Comparison of ENCODE assay signal across 18 cellular contexts in genomic region chr18:48173557-48173956, GRCh38.
A peak's percentile ranks its signal among the peaks of the same experiment; 100 is the strongest.
DNase-seq lines count a peak whose midpoint lies in the region; ATAC-seq, FAIRE-seq and TF ChIP-seq lines count a peak whose summit lies in the region.
"Had no signal": no experiment of that assay in that cellular context is flagged by ENCODE, and none has a peak within 500 bp of the region (broad histone marks: within the 10 kb centered on the region; RNA-seq: fewer than 3 reads in every experiment).

No MANE protein-coding gene starts in this region.

- no peaks in the 10 kb centered on the region for H3K36me3 ChIP-seq in astrocyte (ENCODE audit: insufficient read depth, low read length)
- H3K36me3 ChIP-seq in mucosa of descending colon (ENCODE audit: low read depth), result no peaks in the 10 kb centered on the region
- H3K36me3 ChIP-seq in spleen, result no peaks in the 10 kb centered on the region
- H3K36me3 ChIP-seq: BLaER1 treated with 17β-estradiol and CSF1 and Interleukin-3, amounts not matched to agents 10 nM and 100 nM; HAP-1 had no signal

- no peak overlapping the region for H2BK12ac ChIP-seq in H9 (ENCODE audit: insufficient read length, low read depth, low read length)

- no peak for TF ChIP-seq POLR2A in spleen (IDR thresholded peaks at IDR 0.05)

- H3K14ac ChIP-seq in H9 (ENCODE audit: insufficient read depth, low read length), result no peak overlapping the region

- no peak overlapping the region for H2BK120ac ChIP-seq in H9 (ENCODE audit: low read depth, low read length, poor library complexity, severe bottlenecking)

- DNase-seq in H9, result no peak
- DNase-seq in astrocyte (ENCODE audit: low read depth), result no peak
- peak in 1 of 3 donors; percentile 41 for DNase-seq in mucosa of descending colon
- DNase-seq in spleen, result no peak
- no peak for DNase-seq in cerebellum (ENCODE audit: low spot score)
- no peak for DNase-seq in GM03348 (ENCODE audit: low spot score)
- DNase-seq: 8988T; CD4-positive, CD25-positive, alpha-beta regulatory T cell; DMS53; GOT3; HFFc6 had no signal

- H3K27me3 Mint-ChIP-seq in H9 (ENCODE audit: low read depth) (peaks cover 8% of the 10 kb centered on the region), astrocyte (ENCODE audit: low read depth, unreplicated experiment) (peaks cover 54% of the 10 kb centered on the region)

- no peak overlapping the region for H4K91ac ChIP-seq in H9 (ENCODE audit: insufficient read length, low read depth, low read length)

- H2BK5ac ChIP-seq in H9 (ENCODE audit: insufficient read length, low read length), result no peak overlapping the region

- intact Hi-C loops in mucosa of descending colon (cut with DNase I, micrococcal nuclease) (no loop called here), spleen (cut with DNase I; ENCODE audit: low total_unique reads) (no loop called here)

- H3K56ac ChIP-seq in H9 (ENCODE audit: insufficient read length, low read depth, low read length), result no peak overlapping the region

- no peaks in the 10 kb centered on the region for H3K27me3 ChIP-seq in H9 (ENCODE audit: insufficient read depth, low read length)
- H3K27me3 ChIP-seq in astrocyte (ENCODE audit: insufficient read depth, low read length), result peaks cover 10% of the 10 kb centered on the region
- no peaks in the 10 kb centered on the region for H3K27me3 ChIP-seq in spleen (replicated peaks in 1 of 7)
- H3K27me3 ChIP-seq: BLaER1 treated with 17β-estradiol and CSF1 and Interleukin-3, amounts not matched to agents 10 nM and 100 nM had no signal

- H3K4me3 ChIP-seq in astrocyte (ENCODE audit: insufficient read depth, low read depth, low read length) (no peak overlapping the region), mucosa of descending colon (no peak overlapping the region), spleen (no peak overlapping the region)
- H3K4me3 ChIP-seq: BLaER1 treated with 17β-estradiol and CSF1 and Interleukin-3, amounts not matched to agents 10 nM and 100 nM; GM12878; HAP-1 had no signal

- no peak overlapping the region for H3T11ph ChIP-seq in H9 (ENCODE audit: low read length)

- H3K79me2 ChIP-seq in H9 (ENCODE audit: insufficient read depth, low read length) (no peaks in the 10 kb centered on the region), astrocyte (ENCODE audit: insufficient read depth, low read length) (no peaks in the 10 kb centered on the region)

- H3K27ac ChIP-seq in H9 (ENCODE audit: insufficient read length, low read depth, low read length) (no peak overlapping the region), astrocyte (ENCODE audit: low read depth, low read length) (no peak overlapping the region), spleen (peak overlapping the region in 5 of 8 donors; percentile 44 to 64 (median 59))
- H3K27ac ChIP-seq: BLaER1 treated with 17β-estradiol and CSF1 and Interleukin-3, amounts not matched to agents 10 nM and 100 nM had no signal

- no peak overlapping the region for H3K18ac ChIP-seq in H9 (ENCODE audit: insufficient read length, low read depth, low read length)

- H3K4me1 Mint-ChIP-seq in H9, result no peaks in the 10 kb centered on the region
- H3K4me1 Mint-ChIP-seq in astrocyte (ENCODE audit: low read depth, unreplicated experiment), result peaks cover 9% of the 10 kb centered on the region
- H3K4me1 Mint-ChIP-seq: CD4-positive, CD25-positive, alpha-beta regulatory T cell had no signal

- H3K4me1 ChIP-seq in H9 (ENCODE audit: insufficient read depth, low read length) (no peaks in the 10 kb centered on the region), astrocyte (ENCODE audit: insufficient read depth, low read length) (no peaks in the 10 kb centered on the region), mucosa of descending colon (ENCODE audit: low read depth) (peaks cover under 1% of the 10 kb centered on the region), spleen (peaks cover 0 to 38% (median 11%) of the 10 kb centered on the region in 6 donors)
- H3K4me1 ChIP-seq: HAP-1 had no signal

- H3K79me1 ChIP-seq in H9 (ENCODE audit: insufficient read depth, low read depth, low read length, poor library complexity, severe bottlenecking), result no peaks in the 10 kb centered on the region

- no peaks in the 10 kb centered on the region; a peak in 1 of 5 replicates for H3K9me3 Mint-ChIP-seq in H9
- H3K9me3 Mint-ChIP-seq in astrocyte (ENCODE audit: unreplicated experiment), result peaks cover 2% of the 10 kb centered on the region
- H3K9me3 Mint-ChIP-seq: HFFc6 had no signal

- TF ChIP-seq CTCF in H9 (conservative IDR thresholded peaks at IDR 0.05), result no peak
- no peak for TF ChIP-seq CTCF in astrocyte (IDR thresholded peaks at IDR 0.05; ENCODE audit: insufficient read depth, low read depth, low read length)
- no peak for TF ChIP-seq CTCF in mucosa of descending colon (IDR thresholded peaks at IDR 0.05)
- TF ChIP-seq CTCF in spleen (IDR thresholded peaks at IDR 0.05 in 8 of 11, conservative IDR thresholded peaks at IDR 0.05 in 3 of 11), result no peak

- no peaks in the 10 kb centered on the region for H3K23me2 ChIP-seq in H9 (ENCODE audit: insufficient read length, low read depth, low read length, poor library complexity, severe bottlenecking)

- H2AFZ ChIP-seq in H9 (ENCODE audit: low read length), result no peak overlapping the region
- H2AFZ ChIP-seq in astrocyte (ENCODE audit: low read depth, low read length), result no peak overlapping the region

- no peak overlapping the region for H2BK15ac ChIP-seq in H9 (ENCODE audit: low read depth, low read length)

- no CpG with 5 or more reads among the region's 2 CpGs for whole genome bisulfite sequencing in H9 (ENCODE audit: extremely low coverage, insufficient read length, low lambda C conversion rate)
- WGBS in spleen, 5 donors, result 85 to 96% (median 91%) methylated on average over 2 of the region's 2 CpGs

- H4K8ac ChIP-seq in H9 (replicated peaks; ENCODE audit: insufficient read length, low read depth, low read length), result no peak overlapping the region

- H3K9ac ChIP-seq in H9 (ENCODE audit: extremely low read depth, insufficient read length, low read length) (no peak overlapping the region), astrocyte (ENCODE audit: low read length) (no peak overlapping the region)
- H3K9ac ChIP-seq: BLaER1 treated with 17β-estradiol and CSF1 and Interleukin-3, amounts not matched to agents 10 nM and 100 nM had no signal

- H2AK5ac ChIP-seq in H9 (ENCODE audit: insufficient read length, low read length), result no peak overlapping the region

- H3K4ac ChIP-seq in H9 (ENCODE audit: low read depth, low read length), result no peak overlapping the region

- no peak overlapping the region for H4K5ac ChIP-seq in H9 (ENCODE audit: insufficient read length, low read depth, low read length)

- H4K20me1 ChIP-seq in H9 (ENCODE audit: control insufficient read depth, insufficient read depth, insufficient read length) (peaks cover 4% of the 10 kb centered on the region), astrocyte (ENCODE audit: insufficient read depth, low read length) (no peaks in the 10 kb centered on the region)
- H4K20me1 ChIP-seq: BLaER1 treated with 17β-estradiol and CSF1 and Interleukin-3, amounts not matched to agents 10 nM and 100 nM had no signal

- H2BK20ac ChIP-seq in H9 (ENCODE audit: low read depth, low read length, poor library complexity, severe bottlenecking), result no peak overlapping the region

- H3K36me3 Mint-ChIP-seq in H9 (ENCODE audit: insufficient read depth in 1 of 3, low read depth in 3 of 3), result no peaks in the 10 kb centered on the region; a peak in 1 of 7 replicates
- H3K36me3 Mint-ChIP-seq in astrocyte (ENCODE audit: low read depth, unreplicated experiment), result peaks cover 4% of the 10 kb centered on the region
- H3K36me3 Mint-ChIP-seq: CD4-positive, CD25-positive, alpha-beta regulatory T cell had no signal

- ATAC-seq in mucosa of descending colon, result peak; percentile 92
- no peak for ATAC-seq in GM21825 (IDR thresholded peaks at IDR 0.05; ENCODE audit: unreplicated experiment)
- ATAC-seq: GM12878, HepG2 had no signal

- peak overlapping the region; percentile 43 for H3K23ac ChIP-seq in H9 (ENCODE audit: insufficient read length, low read depth, low read length)

- H3K4me2 ChIP-seq in H9 (ENCODE audit: insufficient read depth, insufficient read length, low read length) (no peak overlapping the region), astrocyte (ENCODE audit: low read length) (no peak overlapping the region)
- H3K4me2 ChIP-seq: BLaER1 treated with 17β-estradiol and CSF1 and Interleukin-3, amounts not matched to agents 10 nM and 100 nM had no signal

- H3K9me3 ChIP-seq in H9 (ENCODE audit: control insufficient read depth, low read depth, low read length) (no peaks in the 10 kb centered on the region), astrocyte (ENCODE audit: insufficient read depth, low read depth, low read length) (no peaks in the 10 kb centered on the region), mucosa of descending colon (no peaks in the 10 kb centered on the region), spleen (no peaks in the 10 kb centered on the region)
- H3K9me3 ChIP-seq: HAP-1 had no signal

- FAIRE-seq in astrocyte (lab: Jason Lieb, UNC), result no peak
- FAIRE-seq: GM12878, GM18507, HepG2, HTR-8/SVneo had no signal

- H3K4me3 Mint-ChIP-seq in H9, result no peak overlapping the region
- peak overlapping the region; percentile 54 for H3K4me3 Mint-ChIP-seq in astrocyte (ENCODE audit: unreplicated experiment)
- H3K4me3 Mint-ChIP-seq: CD4-positive, CD25-positive, alpha-beta regulatory T cell; HFFc6 had no signal

- H3K27ac Mint-ChIP-seq in H9, result peak overlapping the region in 1 of 3 experiments; percentile 30; a peak in 1 of 7 replicates
- H3K27ac Mint-ChIP-seq in astrocyte (ENCODE audit: unreplicated experiment), result no peak overlapping the region
- H3K27ac Mint-ChIP-seq: CD4-positive, CD25-positive, alpha-beta regulatory T cell; HFFc6 had no signal

Comparison
In these comparisons a context has a peak if more than half of its experiments do, and no peak if none do; other contexts are left out.
1. H3K27ac ChIP-seq: peak in spleen (5 of 8); none in H9 (single experiment) and astrocyte (single experiment).